In the genomic region with DNA sequence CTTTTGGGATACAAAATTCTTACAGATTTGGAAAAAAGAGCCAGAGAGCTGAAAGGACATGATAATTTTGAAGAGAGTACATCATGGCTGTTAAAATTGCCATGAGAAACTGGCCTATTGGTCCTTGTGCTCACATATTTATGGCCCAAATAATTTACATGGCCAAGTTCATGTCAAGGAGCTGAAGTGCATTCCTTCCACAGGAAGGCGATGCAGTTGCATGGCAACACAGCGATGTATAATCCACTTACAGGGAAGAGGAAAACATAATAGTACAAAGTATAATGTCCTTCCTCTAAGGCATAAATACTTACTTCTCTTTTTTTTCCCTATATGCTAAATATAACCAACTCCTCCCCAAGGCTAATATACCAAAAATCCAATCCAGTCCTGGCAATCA, we compare ENCODE assay signal across 21 cellular contexts.
"Had no signal": no experiment of that assay in that cellular context is flagged by ENCODE, and none has a peak within 500 bp of the region (broad histone marks: within the 10 kb centered on the region; RNA-seq: fewer than 3 reads in every experiment).

No MANE protein-coding gene starts in this region.

- H3K27ac ChIP-seq: dorsolateral prefrontal cortex, left ventricle myocardium inferior, prostate gland, skin epidermis, tibial artery, vagina had no signal

- ATAC-seq: activated CD4-positive, CD25-positive, alpha-beta regulatory T cell treated with anti-CD3 and anti-CD28 coated beads, Interleukin-2, amount 50 U/mL, for 24 hours; activated CD8-positive, alpha-beta T cell treated with anti-CD3 and anti-CD28 coated beads, Interleukin-2, amount 10 ng/mL, durations not matched to agents 7 days and 5 days; naive thymus-derived CD4-positive, alpha-beta T cell; right cardiac atrium; stimulated activated naive CD8-positive, alpha-beta T cell treated with anti-CD3 and anti-CD28 coated beads, Interleukin-15, Interleukin-2, amounts not matched to agents 100 U/mL and 50 U/mL, for 24 hours had no signal

- H3K27me3 ChIP-seq: dorsolateral prefrontal cortex, tibial artery, vagina had no signal

- H3K36me3 ChIP-seq: left ventricle myocardium inferior, prostate gland, tibial artery, vagina had no signal

- FAIRE-seq: colon had no signal

- H3K9me3 ChIP-seq: prostate gland, tibial artery, vagina had no signal

- DNase-seq: activated CD4-positive, alpha-beta T cell treated with anti-CD3 and anti-CD28 coated beads, Interleukin-2, amount 10 ng/mL, durations not matched to agents 7 days and 5 days; activated CD8-positive, alpha-beta T cell treated with anti-CD3 and anti-CD28 coated beads, Interleukin-2, amount 10 ng/mL, durations not matched to agents 7 days and 5 days; activated naive CD4-positive, alpha-beta T cell treated with anti-CD3 and anti-CD28 coated beads for 36 hours; activated T-cell treated with anti-CD3 and anti-CD28 coated beads, Interleukin-2, amount 50 U/mL, for 24 hours; central memory CD4-positive, alpha-beta T cell; dorsolateral prefrontal cortex; foreskin melanocyte; glutamatergic neuron; hippocampal formation; left ventricle myocardium inferior; naive thymus-derived CD4-positive, alpha-beta T cell; right cardiac atrium; stimulated activated naive CD8-positive, alpha-beta T cell treated with anti-CD3 and anti-CD28 coated beads, Interleukin-15, Interleukin-2, amounts not matched to agents 100 U/mL and 50 U/mL, for 24 hours; substantia nigra; T1000; tibial artery had no signal

- H3K4me3 ChIP-seq: dorsolateral prefrontal cortex, left ventricle myocardium inferior, prostate gland, skin epidermis, tibial artery, vagina had no signal

- H3K4me1 ChIP-seq: left ventricle myocardium inferior, prostate gland, tibial artery, vagina had no signal
